ENCODE assay signal across 1 cellular context in the genomic region with DNA sequence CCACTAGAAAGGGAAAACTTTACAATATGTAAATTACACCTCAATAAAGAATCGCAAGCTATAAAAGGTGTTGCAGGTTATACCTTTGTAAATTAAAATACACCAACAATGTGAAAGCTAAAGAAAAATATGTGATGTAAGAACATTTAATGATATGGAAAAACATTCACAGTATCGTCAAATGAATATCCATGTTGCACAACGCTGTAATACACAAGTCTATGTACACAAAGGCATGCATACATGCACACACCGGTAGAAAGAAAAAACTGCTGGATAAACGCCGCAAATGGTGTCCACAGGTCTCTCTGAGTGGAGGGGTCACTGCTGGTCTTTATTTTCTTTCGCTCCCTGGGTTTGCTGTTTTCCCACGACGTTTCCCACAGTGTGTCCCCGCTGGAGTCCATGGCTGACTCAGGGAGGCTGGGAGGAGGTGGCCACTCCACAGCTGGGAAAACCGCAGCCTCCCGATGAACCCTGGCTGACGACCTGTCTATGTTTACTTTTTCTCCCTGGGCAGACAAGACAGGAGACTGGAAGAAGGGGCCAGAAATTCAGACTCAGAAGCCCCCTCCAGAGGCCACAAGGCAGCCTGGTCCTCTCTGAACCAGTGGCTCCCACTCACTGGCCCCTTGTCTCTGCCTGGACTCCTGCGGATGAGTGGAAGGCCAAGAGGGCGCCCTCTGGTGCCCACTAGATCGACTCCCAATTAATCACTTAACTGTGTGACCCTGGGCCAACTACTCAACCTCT.
TF ChIP-seq lines count a peak whose summit lies in the region.

No MANE protein-coding gene starts in this region.

TF ChIP-seq in SK-N-SH treated with all-trans-retinoic acid at 6 μM for 48 hours, 23 proteins besides CTCF, POLR2A, EP300 and RAD21 (continued from another document):
- TF ChIP-seq, protein P1, sequence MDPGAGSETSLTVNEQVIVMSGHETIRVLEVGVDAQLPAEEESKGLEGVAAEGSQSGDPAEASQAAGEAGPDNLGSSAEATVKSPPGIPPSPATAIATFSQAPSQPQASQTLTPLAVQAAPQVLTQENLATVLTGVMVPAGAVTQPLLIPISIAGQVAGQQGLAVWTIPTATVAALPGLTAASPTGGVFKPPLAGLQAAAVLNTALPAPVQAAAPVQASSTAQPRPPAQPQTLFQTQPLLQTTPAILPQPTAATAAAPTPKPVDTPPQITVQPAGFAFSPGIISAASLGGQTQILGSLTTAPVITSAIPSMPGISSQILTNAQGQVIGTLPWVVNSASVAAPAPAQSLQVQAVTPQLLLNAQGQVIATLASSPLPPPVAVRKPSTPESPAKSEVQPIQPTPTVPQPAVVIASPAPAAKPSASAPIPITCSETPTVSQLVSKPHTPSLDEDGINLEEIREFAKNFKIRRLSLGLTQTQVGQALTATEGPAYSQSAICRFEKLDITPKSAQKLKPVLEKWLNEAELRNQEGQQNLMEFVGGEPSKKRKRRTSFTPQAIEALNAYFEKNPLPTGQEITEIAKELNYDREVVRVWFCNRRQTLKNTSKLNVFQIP (CRISPR knock-in tag; IDR thresholded peaks at IDR 0.05; ENCODE audit: borderline replicate concordance, low read depth) = no peak
- no peak for TF ChIP-seq TOX (CRISPR knock-in tag; IDR thresholded peaks at IDR 0.05; ENCODE audit: borderline replicate concordance)
- TF ChIP-seq ZNF70 (CRISPR knock-in tag; IDR thresholded peaks at IDR 0.05) = no peak
